1 cellular context compared by ENCODE assay signal in genomic region chr19:556611-557382, GRCh38.
A peak's percentile ranks its signal among the peaks of the same experiment; 100 is the strongest.
TF ChIP-seq lines count a peak whose summit lies in the region.

No MANE protein-coding gene starts in this region.

TF ChIP-seq in HepG2, 621 proteins besides CTCF, POLR2A, EP300 and RAD21 (continued from another document and continues in another):
- TF ChIP-seq ZNF646 (CRISPR knock-in tag; IDR thresholded peaks at IDR 0.05) (no peak), ZNF546 (CRISPR knock-in tag; conservative IDR thresholded peaks at IDR 0.05) (no peak), ZNF83 (CRISPR knock-in tag; IDR thresholded peaks at IDR 0.05; ENCODE audit: borderline replicate concordance) (no peak; the same call in 1 of the 2 replicates), PAWR (CRISPR knock-in tag; IDR thresholded peaks at IDR 0.05; ENCODE audit: borderline replicate concordance) (no peak), SMC3 (IDR thresholded peaks at IDR 0.05; ENCODE audit: low read length) (no peak), ZNF275 (CRISPR knock-in tag; IDR thresholded peaks at IDR 0.05; ENCODE audit: borderline replicate concordance) (no peak; the same call in 1 of the 2 replicates), BHLHE40 (IDR thresholded peaks at IDR 0.05; ENCODE audit: low read length) (no peak), ZSCAN29 (CRISPR knock-in tag; conservative IDR thresholded peaks at IDR 0.05) (no peak), DNMT1 (CRISPR knock-in tag; IDR thresholded peaks at IDR 0.05) (no peak), ZIK1 (CRISPR knock-in tag; IDR thresholded peaks at IDR 0.05; ENCODE audit: borderline replicate concordance, low read depth) (0 out of 2 replicates have a peak, but pooled peaks have one; percentile 16), NCOR1 (IDR thresholded peaks at IDR 0.05; ENCODE audit: borderline replicate concordance, low read length) (no peak), NAIF1 (CRISPR knock-in tag; IDR thresholded peaks at IDR 0.05; ENCODE audit: borderline replicate concordance) (no peak), ZNF558 (CRISPR knock-in tag; IDR thresholded peaks at IDR 0.05; ENCODE audit: borderline replicate concordance) (no peak), ZNF121 (CRISPR knock-in tag; IDR thresholded peaks at IDR 0.05) (no peak), MAFK (conservative IDR thresholded peaks at IDR 0.05 in 1 of 2, IDR thresholded peaks at IDR 0.05 in 1 of 2; ENCODE audit: low read length in 2 of 2) (no peak), CREB1 (IDR thresholded peaks at IDR 0.05) (peak; percentile 37; the same call in 1 of the 2 replicates), CREB1 (CRISPR knock-in tag; IDR thresholded peaks at IDR 0.05) (no peak), ZNF878 (CRISPR knock-in tag; IDR thresholded peaks at IDR 0.05) (no peak; the same call in 1 of the 2 replicates), ZNF768 (CRISPR knock-in tag; IDR thresholded peaks at IDR 0.05) (no peak), MYNN (CRISPR knock-in tag; IDR thresholded peaks at IDR 0.05; ENCODE audit: low read depth) (no peak), IKZF1 (IDR thresholded peaks at IDR 0.05) (no peak), MXD3 (CRISPR knock-in tag; IDR thresholded peaks at IDR 0.05) (0 out of 2 replicates have a peak, but pooled peaks have one; percentile 27), ZSCAN20 (CRISPR knock-in tag; IDR thresholded peaks at IDR 0.05; ENCODE audit: borderline replicate concordance) (no peak), SALL1 (CRISPR knock-in tag; IDR thresholded peaks at IDR 0.05) (no peak), ZNF124 (CRISPR knock-in tag; IDR thresholded peaks at IDR 0.05) (no peak), MXD4 (CRISPR knock-in tag; IDR thresholded peaks at IDR 0.05) (peak; percentile 31; the same call in 1 of the 2 replicates), ZNF761 (CRISPR knock-in tag; conservative IDR thresholded peaks at IDR 0.05) (no peak), HOXA5 (CRISPR knock-in tag; IDR thresholded peaks at IDR 0.05) (no peak), ZNF766 (CRISPR knock-in tag; IDR thresholded peaks at IDR 0.05; ENCODE audit: borderline replicate concordance) (no peak; the same call in 1 of the 2 replicates), ZBTB10 (CRISPR knock-in tag; IDR thresholded peaks at IDR 0.05; ENCODE audit: borderline replicate concordance) (no peak), RAD51 (IDR thresholded peaks at IDR 0.05; ENCODE audit: borderline replicate concordance) (no peak), NFIB (CRISPR knock-in tag; IDR thresholded peaks at IDR 0.05; ENCODE audit: borderline replicate concordance) (no peak), AHDC1 (CRISPR knock-in tag; IDR thresholded peaks at IDR 0.05; ENCODE audit: borderline replicate concordance) (peak; percentile 66; the same call in 1 of the 2 replicates), SMAD3 (CRISPR knock-in tag; IDR thresholded peaks at IDR 0.05) (no peak), MNT (IDR thresholded peaks at IDR 0.05) (no peak), SRF (IDR thresholded peaks at IDR 0.05; ENCODE audit: low read depth, low read length) (no peak), ZNF850 (CRISPR knock-in tag; conservative IDR thresholded peaks at IDR 0.05) (no peak), CENPBD1 (CRISPR knock-in tag; IDR thresholded peaks at IDR 0.05; ENCODE audit: borderline replicate concordance, low read depth) (no peak)
